9 cellular contexts compared by ENCODE assay signal in the genomic region with DNA sequence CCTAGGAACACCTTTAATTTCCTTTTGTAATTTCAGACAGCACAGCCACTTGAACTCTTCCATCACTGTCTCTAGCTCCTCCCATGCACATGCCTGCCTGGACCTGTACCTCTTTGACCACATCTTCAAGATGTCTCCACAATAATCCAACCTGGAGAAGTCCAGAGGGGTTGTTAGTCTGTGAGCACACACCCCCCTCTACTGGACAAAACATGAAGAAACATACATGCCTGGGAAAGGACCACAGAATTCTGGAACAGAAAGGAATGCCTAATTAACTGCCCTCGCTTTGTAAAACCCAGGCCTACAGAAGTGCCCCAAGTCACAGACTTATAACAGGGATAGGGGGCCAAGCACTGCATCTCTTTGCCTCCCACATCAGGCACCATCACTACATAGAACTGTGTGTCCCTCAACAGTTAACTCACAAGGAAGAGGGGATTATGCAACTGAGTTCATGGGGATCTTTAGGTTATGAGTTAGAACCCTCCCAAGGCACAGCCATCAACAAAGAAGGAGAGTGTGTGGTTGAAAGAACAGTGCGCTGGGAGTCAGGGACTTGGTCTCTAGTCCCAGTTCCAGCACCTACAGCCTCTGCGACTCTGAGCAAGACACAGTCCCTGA.
DNase-seq lines count a peak whose midpoint lies in the region; ATAC-seq and TF ChIP-seq lines count a peak whose summit lies in the region.
"Had no signal": no experiment of that assay in that cellular context is flagged by ENCODE, and none has a peak within 500 bp of the region (broad histone marks: within the 10 kb centered on the region; RNA-seq: fewer than 3 reads in every experiment).

No MANE protein-coding gene starts in this region.

- H3K27me3 ChIP-seq in PC-9 (ENCODE audit: insufficient read depth, low read depth) = no peaks in the 10 kb centered on the region
- H3K27me3 ChIP-seq: neutrophil had no signal

- no peaks in the 10 kb centered on the region for H3F3A ChIP-seq in PC-9 (ENCODE audit: insufficient read depth, low read depth)

- H3K36me3 Mint-ChIP-seq in endothelial cell (ENCODE audit: low read depth, unreplicated experiment) = no peaks in the 10 kb centered on the region
- no peaks in the 10 kb centered on the region for H3K36me3 Mint-ChIP-seq in nephron (ENCODE audit: low read depth)

- H3K4me3 ChIP-seq in HFF-Myc (replicated peaks; ENCODE audit: low read depth, low read length) (no peak overlapping the region), PC-9 (no peak overlapping the region)

- H4K20me1 ChIP-seq in PC-9 (ENCODE audit: insufficient read depth) = no peaks in the 10 kb centered on the region

- H3K4me3 Mint-ChIP-seq in endothelial cell (ENCODE audit: unreplicated experiment) (no peak overlapping the region), nephron (peak overlapping the region in 1 of 3 experiments; percentile 20)

- no peaks in the 10 kb centered on the region for H3K79me2 ChIP-seq in PC-9 (ENCODE audit: low read depth)

- peaks cover 12% of the 10 kb centered on the region for H3K4me1 ChIP-seq in PC-9 (replicated peaks; ENCODE audit: insufficient read depth)

- H3K9me3 Mint-ChIP-seq in endothelial cell (ENCODE audit: unreplicated experiment) = no peaks in the 10 kb centered on the region
- no peaks in the 10 kb centered on the region for H3K9me3 Mint-ChIP-seq in nephron

- H3K27me3 Mint-ChIP-seq in endothelial cell (ENCODE audit: unreplicated experiment) (no peaks in the 10 kb centered on the region), nephron (ENCODE audit: low read depth) (no peaks in the 10 kb centered on the region)

- H3K4me2 ChIP-seq in PC-9 = no peak overlapping the region

- H3K9me3 ChIP-seq in PC-9 (ENCODE audit: insufficient read depth, low read depth) = no peaks in the 10 kb centered on the region
- H3K9me3 ChIP-seq: neutrophil had no signal

- CTCF ChIA-PET in PC-9 (lab: Charles Lee) = interaction anchor here (0.6 to 2.4 kb wide), 12 partner anchors 28 to 483 kb away, joined by 3 to 27 read pairs (median 4); no protein-coding TSS in a partner anchor

- DNase-seq in Caki2 (ENCODE audit: low read depth) (peak; percentile 47), HFF-Myc (ENCODE audit: extremely low read depth, low read depth) (peak; percentile 60), PC-9 (peak; percentile 37 to 48), endothelial cell (ENCODE audit: low spot score) (peak; percentile 53), GM13976 (ENCODE audit: low spot score) (no peak)

- POLR2A ChIA-PET in PC-9 (lab: Charles Lee; ENCODE audit: unreplicated experiment) = interaction anchor here (0.6 kb wide), 2 partner anchors 64 to 480 kb away, joined by 3 read pairs; no protein-coding TSS in a partner anchor

- H2AFZ ChIP-seq in PC-9 = no peak overlapping the region

- in situ Hi-C loops in Caki2 (cut with HindIII; ENCODE audit: low pct_unique_long_range_greater_than_20kb, low sequenced_read_pairs) (no loop called here), GM13976 (cut with MboI; ENCODE audit: low sequenced_read_pairs, unreplicated experiment) (no loop called here)

- TF ChIP-seq CTCF in HFF-Myc (IDR thresholded peaks at IDR 0.05; ENCODE audit: low read depth, low read length, missing control alignments) (peak; percentile 82), PC-9 (conservative IDR thresholded peaks at IDR 0.05) (peak; percentile 61), endothelial cell (IDR thresholded peaks at IDR 0.05; ENCODE audit: unreplicated experiment) (peak; percentile 72), nephron (IDR thresholded peaks at IDR 0.05; ENCODE audit: unreplicated experiment in 3 of 3) (peak; percentile 70 to 81 (median 70)), GM13976 (IDR thresholded peaks at IDR 0.05; ENCODE audit: borderline replicate concordance, control extremely low read depth, extremely low read depth, insufficient read depth, missing control alignments) (no peak)

- no peak overlapping the region for H3K27ac Mint-ChIP-seq in endothelial cell (ENCODE audit: unreplicated experiment)
- H3K27ac Mint-ChIP-seq in nephron = peak overlapping the region; percentile 64 to 74 (median 70)

- ATAC-seq in GM18873 (IDR thresholded peaks at IDR 0.05; ENCODE audit: low FRiP score, unreplicated experiment) (no peak), GM21447 (IDR thresholded peaks at IDR 0.05; ENCODE audit: unreplicated experiment) (no peak)

- intact Hi-C loops in PC-9 (cut with micrococcal nuclease; ENCODE audit: unreplicated experiment) = loop anchor here (1.0 to 10.0 kb wide), 6 partner anchors 47 to 482 kb away; no protein-coding TSS in a partner anchor

- H3K27ac ChIP-seq in PC-9 = no peak overlapping the region
- H3K27ac ChIP-seq: neutrophil had no signal

- no TSS peak for BruUV-seq in PC-9 (replicated peaks; lab: Mats Ljungman, UMichigan)

- no peaks in the 10 kb centered on the region for H3K36me3 ChIP-seq in PC-9 (ENCODE audit: low read depth)
- H3K36me3 ChIP-seq: neutrophil had no signal

- no peaks in the 10 kb centered on the region for H3K9me2 ChIP-seq in PC-9 (ENCODE audit: insufficient read depth)

- peaks cover 1% of the 10 kb centered on the region for H3K4me1 Mint-ChIP-seq in endothelial cell (ENCODE audit: unreplicated experiment)
- peaks cover 37% of the 10 kb centered on the region for H3K4me1 Mint-ChIP-seq in nephron
